Comparison of ENCODE assay signal across 13 cellular contexts in the genomic region with DNA sequence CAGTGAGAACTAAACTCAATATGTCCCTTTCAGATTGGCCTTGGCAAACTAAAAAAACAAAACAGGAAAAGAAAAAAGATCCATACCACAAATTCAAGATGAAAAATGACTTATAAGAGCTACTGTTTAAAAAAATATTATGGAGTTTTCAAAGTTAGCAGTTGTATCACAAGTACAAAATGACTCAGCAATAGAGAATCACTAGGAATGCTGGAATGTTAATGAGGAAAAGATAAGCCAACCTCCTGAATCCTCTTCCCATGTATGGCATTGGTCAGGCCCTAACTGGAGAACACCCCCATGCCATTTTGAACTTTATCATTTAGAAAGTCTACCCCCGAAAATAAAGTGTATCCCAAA.
DNase-seq lines count a peak whose midpoint lies in the region; ATAC-seq and TF ChIP-seq lines count a peak whose summit lies in the region.
"Had no signal": no experiment of that assay in that cellular context is flagged by ENCODE, and none has a peak within 500 bp of the region (broad histone marks: within the 10 kb centered on the region; RNA-seq: fewer than 3 reads in every experiment).

No MANE protein-coding gene starts in this region.

- DNase-seq in GM03348 (ENCODE audit: low spot score) (peak; percentile 87), SW480 (ENCODE audit: low spot score) (peak; percentile 34), heart right ventricle (no peak), retinal pigment epithelial cell (ENCODE audit: low read depth) (peak; percentile 69), tibial nerve (ENCODE audit: low spot score in 2 of 2) (no peak), mesenteric fat pad (ENCODE audit: low spot score) (no peak), GM19238 (ENCODE audit: insufficient read length, low spot score) (no peak), NCI-H1930 (lab: John Stamatoyannopoulos, UW) (no peak)
- DNase-seq: activated T-cell treated with anti-CD3 and anti-CD28 coated beads, Interleukin-2, amount 50 U/mL, for 72 hours; naive thymus-derived CD4-positive, alpha-beta T cell; NCI-H524; T-helper 9 cell had no signal

- no peak for TF ChIP-seq CTCF in heart right ventricle (IDR thresholded peaks at IDR 0.05)
- TF ChIP-seq CTCF in retinal pigment epithelial cell (conservative IDR thresholded peaks at IDR 0.05; ENCODE audit: low read depth, low read length): no peak
- no peak for TF ChIP-seq CTCF in tibial nerve (IDR thresholded peaks at IDR 0.05)

- H3K27me3 ChIP-seq in heart right ventricle: no peaks in the 10 kb centered on the region
- H3K27me3 ChIP-seq in tibial nerve: no peaks in the 10 kb centered on the region

- TF ChIP-seq EP300 in tibial nerve (IDR thresholded peaks at IDR 0.05): no peak

- intact Hi-C loops in heart right ventricle (cut with DNase I): no loop called here

- H3K4me3 ChIP-seq in heart right ventricle (no peak overlapping the region), retinal pigment epithelial cell (ENCODE audit: low read length) (no peak overlapping the region), tibial nerve (no peak overlapping the region)

- H3K36me3 ChIP-seq in heart right ventricle (no peaks in the 10 kb centered on the region), tibial nerve (no peaks in the 10 kb centered on the region)

- ATAC-seq in heart right ventricle: peak in 2 of 8 donors; percentile 51 to 68
- ATAC-seq: activated T-cell treated with anti-CD3 and anti-CD28 coated beads, Interleukin-2, amount 50 U/mL, for 72 hours; naive thymus-derived CD4-positive, alpha-beta T cell had no signal

- H3K4me1 ChIP-seq in heart right ventricle: peaks cover 4 to 28% (median 10%) of the 10 kb centered on the region in 9 donors
- peaks cover 0 to 26% (median 0%) of the 10 kb centered on the region in 4 donors for H3K4me1 ChIP-seq in tibial nerve

- TF ChIP-seq POLR2A in tibial nerve (IDR thresholded peaks at IDR 0.05): no peak

- peak overlapping the region in 6 of 10 donors; percentile 17 to 68 (median 54) for H3K27ac ChIP-seq in heart right ventricle
- peak overlapping the region in 2 of 4 donors; percentile 46 to 65 for H3K27ac ChIP-seq in tibial nerve
- H3K27ac ChIP-seq: epithelial cell of prostate had no signal

- no peaks in the 10 kb centered on the region for H3K9me3 ChIP-seq in heart right ventricle
- H3K9me3 ChIP-seq in tibial nerve: no peaks in the 10 kb centered on the region

- 59 to 79% methylated on average over 1 of the region's 1 CpG for WGBS in heart right ventricle, 2 donors
- 74 to 80% methylated on average over 1 of the region's 1 CpG for whole genome bisulfite sequencing in tibial nerve, 2 donors

Comparison
In these comparisons a context has a peak if more than half of its experiments do, and no peak if none do; other contexts are left out.
1. DNase-seq: peak in GM03348 (single experiment), SW480 (single experiment) and retinal pigment epithelial cell (single experiment); none in heart right ventricle (0 of 2), tibial nerve (0 of 2), mesenteric fat pad (single experiment), GM19238 (single experiment) and NCI-H1930 (0 of 2).